In genomic region chr4:32775049-32775448, GRCh38 we compare ENCODE assay signal across 8 cellular contexts.
DNase-seq lines count a peak whose midpoint lies in the region; ATAC-seq and TF ChIP-seq lines count a peak whose summit lies in the region.
"Had no signal": no experiment of that assay in that cellular context is flagged by ENCODE, and none has a peak within 500 bp of the region (broad histone marks: within the 10 kb centered on the region; RNA-seq: fewer than 3 reads in every experiment).

No MANE protein-coding gene starts in this region.

- H3K4me3 ChIP-seq in HEK293 (ENCODE audit: low read depth, low read length) = no peak overlapping the region
- H3K4me3 ChIP-seq in neuronal stem cell (ENCODE audit: low read length in 2 of 2) = no peak overlapping the region

- H3K27me3 ChIP-seq in neuronal stem cell (ENCODE audit: control insufficient read depth in 3 of 3, insufficient read depth in 3 of 3, low read depth in 1 of 3, low read length in 3 of 3) = no peaks in the 10 kb centered on the region

- H2AK5ac ChIP-seq in neuronal stem cell (ENCODE audit: low read depth, low read length) = no peak overlapping the region

- H3K18ac ChIP-seq in neuronal stem cell (ENCODE audit: low read length) = no peak overlapping the region

- H2BK5ac ChIP-seq in neuronal stem cell (ENCODE audit: low read length) = no peak overlapping the region

- no peak overlapping the region for H3K23ac ChIP-seq in neuronal stem cell (ENCODE audit: low read depth, low read length, poor library complexity)

- CTCF ChIA-PET in HEK293 (lab: Yijun Ruan, JAX) = interaction anchor here (0.6 kb wide), 1 partner anchor 80 kb away, joined by 3 read pairs; no protein-coding TSS in a partner anchor

- no peak overlapping the region for H2BK120ac ChIP-seq in neuronal stem cell (ENCODE audit: low read depth, low read length)

- no peak overlapping the region for H3K14ac ChIP-seq in neuronal stem cell (ENCODE audit: low read length)

- no peak overlapping the region for H4K8ac ChIP-seq in neuronal stem cell (ENCODE audit: low read depth, low read length)

- no peak overlapping the region for H3K27ac ChIP-seq in HEK293 (ENCODE audit: extremely low read depth, low read depth, low read length)
- no peak overlapping the region for H3K27ac ChIP-seq in epithelial cell of prostate
- no peak overlapping the region for H3K27ac ChIP-seq in neuronal stem cell (replicated peaks; ENCODE audit: low read length)
- H3K27ac ChIP-seq in substantia nigra (ENCODE audit: low read depth, low read length, poor library complexity, severe bottlenecking) = no peak overlapping the region

- H3K9me3 ChIP-seq in HEK293 (ENCODE audit: control insufficient read depth, insufficient read depth, low read depth, low read length) = no peaks in the 10 kb centered on the region
- H3K9me3 ChIP-seq in neuronal stem cell (replicated peaks in 1 of 2; ENCODE audit: control insufficient read depth in 2 of 2, insufficient read depth in 1 of 2, low read depth in 1 of 2, low read length in 2 of 2) = no peaks in the 10 kb centered on the region

- TF ChIP-seq CTCF in HEK293 (tag by site-specific recombination; IDR thresholded peaks at IDR 0.05) = no peak

- DNase-seq in NCI-H748 treated with DMSO at 0.1 percent for 48 hours (lab: John Stamatoyannopoulos, UW) = peak; percentile 28
- peak; percentile 18 for DNase-seq in epithelial cell of prostate (ENCODE audit: low read depth, low spot score)
- DNase-seq in neuronal stem cell (ENCODE audit: low spot score) = peak; percentile 18
- no peak for DNase-seq in activated effector memory CD4-positive, alpha-beta T cell treated with Interleukin-2 at 50 U/mL for 16 hours
- DNase-seq in substantia nigra (lab: John Stamatoyannopoulos, UW) = no peak
- DNase-seq: activated naive CD8-positive, alpha-beta T cell treated with anti-CD3 and anti-CD28 coated beads, Interleukin-2, amount 10 ng/mL, durations not matched to agents 7 days and 5 days had no signal

- POLR2A ChIA-PET in HEK293 (lab: Yijun Ruan, JAX) = no interaction called here

- no peak overlapping the region for H2AFZ ChIP-seq in neuronal stem cell (ENCODE audit: low read length)

- no peaks in the 10 kb centered on the region for H3K79me1 ChIP-seq in neuronal stem cell (ENCODE audit: low read depth, low read length)

- H2BK12ac ChIP-seq in neuronal stem cell (ENCODE audit: low read length) = no peak overlapping the region

- no peak overlapping the region for H2BK15ac ChIP-seq in neuronal stem cell (ENCODE audit: low read length)

- no peak overlapping the region for H3K4ac ChIP-seq in neuronal stem cell (ENCODE audit: low read length)

- H3K4me2 ChIP-seq in neuronal stem cell (ENCODE audit: insufficient read depth, low read length, poor library complexity, severe bottlenecking) = no peak overlapping the region

- H3K36me3 ChIP-seq in HEK293 (ENCODE audit: control insufficient read depth in 2 of 2, insufficient read depth in 1 of 2, low read length in 2 of 2) = no peaks in the 10 kb centered on the region
- no peaks in the 10 kb centered on the region for H3K36me3 ChIP-seq in neuronal stem cell (replicated peaks in 1 of 2; ENCODE audit: control insufficient read depth in 2 of 2, insufficient read depth in 2 of 2, low read length in 2 of 2)

- H3K4me1 ChIP-seq in HEK293 (ENCODE audit: control insufficient read depth, insufficient read depth, low read length) (no peaks in the 10 kb centered on the region), neuronal stem cell (ENCODE audit: control insufficient read depth in 2 of 2, insufficient read depth in 1 of 2, low read depth in 1 of 2, low read length in 2 of 2) (no peaks in the 10 kb centered on the region)

- no CpG with 5 or more reads among the region's 5 CpGs for WGBS in neuronal stem cell (ENCODE audit: extremely low coverage in 2 of 2, insufficient read length in 2 of 2, insufficient replicate concordance in 1 of 2), 2 donors

- H4K91ac ChIP-seq in neuronal stem cell (ENCODE audit: low read depth, low read length, poor library complexity) = no peak overlapping the region

- no peak for ATAC-seq in HG02938 (IDR thresholded peaks at IDR 0.05; ENCODE audit: unreplicated experiment)

- H3K9ac ChIP-seq in neuronal stem cell (ENCODE audit: low read depth, low read length, poor library complexity) = no peak overlapping the region

TF ChIP-seq in HEK293, 187 proteins besides CTCF, POLR2A, EP300 and RAD21:
- TF ChIP-seq ZNF654 (tag by site-specific recombination; IDR thresholded peaks at IDR 0.05; ENCODE audit: low read depth) = peak; percentile 16; the same call in 1 of the 2 replicates
- no peak for TF ChIP-seq IKZF3 (tag by site-specific recombination; IDR thresholded peaks at IDR 0.05)

Comparison
In these comparisons a context has a peak if more than half of its experiments do, and no peak if none do; other contexts are left out.
1. DNase-seq: peak in NCI-H748 treated with DMSO at 0.1 percent for 48 hours (single experiment), epithelial cell of prostate (single experiment) and neuronal stem cell (single experiment); none in activated effector memory CD4-positive, alpha-beta T cell treated with Interleukin-2 at 50 U/mL for 16 hours (single experiment) and substantia nigra (0 of 49).